8 cellular contexts compared by ENCODE assay signal in genomic region chr1:93850687-93851326, GRCh38. TPM values are rescaled to one million over a fixed set of nuclear protein-coding genes. Genes with fewer than 3 reads are reported as not detected.
DNase-seq lines count a peak whose midpoint lies in the region; ATAC-seq, FAIRE-seq and TF ChIP-seq lines count a peak whose summit lies in the region.
"Not testable (repeated sequence)": the region's sequence is repeated elsewhere in the genome, so short reads cannot be mapped to it uniquely, and the experiment has no call there.

No MANE protein-coding gene starts in this region.

- not testable (repeated sequence) for H3K18ac ChIP-seq in neuronal stem cell (ENCODE audit: low read length)

- POLR2A ChIA-PET in OCI-LY7 (lab: Charles Lee) = interaction anchor here (0.6 to 0.8 kb wide), 2 partner anchors 11 to 21 kb away, joined by 3 read pairs; no protein-coding TSS in a partner anchor
- POLR2A ChIA-PET in K562 (lab: Yijun Ruan, JAX) = not testable (repeated sequence)

- H2BK15ac ChIP-seq in neuronal stem cell (ENCODE audit: low read length) = not testable (repeated sequence)

- H3K27me3 Mint-ChIP-seq in CD4-positive, CD25-positive, alpha-beta regulatory T cell = peaks cover 32% of the 10 kb centered on the region

- H3K79me1 ChIP-seq in neuronal stem cell (ENCODE audit: low read depth, low read length) = not testable (repeated sequence)

- intact Hi-C loops in OCI-LY7 (cut with micrococcal nuclease; ENCODE audit: unreplicated experiment); cardiac septum (cut with DNase I): not testable (repeated sequence)
- intact Hi-C loops in K562 (cut with micrococcal nuclease) = loop anchor here (1.0 kb wide), 1 partner anchor 413 kb away; no protein-coding TSS in a partner anchor

- H3K27ac ChIP-seq in CD4-positive, CD25-positive, alpha-beta regulatory T cell (ENCODE audit: insufficient read depth, low read length, poor library complexity, severe bottlenecking); OCI-LY7 (ENCODE audit: low read depth, low read length, poor library complexity, severe bottlenecking); K562 (ENCODE audit: extremely low read depth, low read depth, low read length); neuronal stem cell (replicated peaks; ENCODE audit: low read length): not testable (repeated sequence)

- not testable (repeated sequence) for ATAC-seq in CD4-positive, CD25-positive, alpha-beta regulatory T cell (ENCODE audit: low read depth in 2 of 2); K562

- H3K9me1 ChIP-seq in K562 (ENCODE audit: control insufficient read depth, insufficient read depth, low read length) = not testable (repeated sequence)

- not testable (repeated sequence) for H4K20me1 ChIP-seq in OCI-LY7 (ENCODE audit: insufficient read depth, low read length); K562 (replicated peaks; ENCODE audit: control insufficient read depth, insufficient read depth, low read length)

- H3K9me3 Mint-ChIP-seq in CD4-positive, CD25-positive, alpha-beta regulatory T cell = peaks cover 0 to 11% (median 0%) of the 10 kb centered on the region in 7 donors

- BruUV-seq in OCI-LY7 (replicated peaks; lab: Mats Ljungman, UMichigan); K562 (replicated peaks; lab: Mats Ljungman, UMichigan): not testable (repeated sequence)

- H2AFZ ChIP-seq in OCI-LY7 (ENCODE audit: low read length); neuronal stem cell (ENCODE audit: low read length): not testable (repeated sequence)
- H2AFZ ChIP-seq in K562 (ENCODE audit: low read depth, low read length) = peak overlapping the region; percentile 61; the same call in 1 of the 2 replicates

- not testable (repeated sequence) for H3K9ac ChIP-seq in K562 (ENCODE audit: insufficient read depth in 1 of 2, low read depth in 2 of 2, low read length in 2 of 2); neuronal stem cell (ENCODE audit: low read depth, low read length, poor library complexity)

- FAIRE-seq in K562 (lab: Jason Lieb, UNC) = not testable (repeated sequence)

- peak overlapping the region; percentile 39; the same call in 1 of the 2 replicates for H3K4me2 ChIP-seq in OCI-LY7 (ENCODE audit: low read length)
- H3K4me2 ChIP-seq in K562 (ENCODE audit: insufficient read depth, low read length) = peak overlapping the region; percentile 59
- not testable (repeated sequence) for H3K4me2 ChIP-seq in neuronal stem cell (ENCODE audit: insufficient read depth, low read length, poor library complexity, severe bottlenecking)

- H3K36me3 Mint-ChIP-seq in CD4-positive, CD25-positive, alpha-beta regulatory T cell = not testable (repeated sequence)

- in situ Hi-C loops in K562 (cut with MboI) = loop anchor here (25.0 kb wide), 1 partner anchor 989 kb away; no protein-coding TSS in a partner anchor

- H3K36me3 ChIP-seq in CD4-positive, CD25-positive, alpha-beta regulatory T cell (ENCODE audit: control insufficient read depth, insufficient read depth, low read length); OCI-LY7 (ENCODE audit: insufficient read depth, low read length); K562 (ENCODE audit: control insufficient read depth, insufficient read depth, low read length); neuronal stem cell (replicated peaks in 1 of 2; ENCODE audit: control insufficient read depth in 2 of 2, insufficient read depth in 2 of 2, low read length in 2 of 2): not testable (repeated sequence)

- H3K4me1 ChIP-seq in CD4-positive, CD25-positive, alpha-beta regulatory T cell (ENCODE audit: control insufficient read depth, insufficient read depth, low read length, poor library complexity, severe bottlenecking) = peaks cover 12% of the 10 kb centered on the region
- H3K4me1 ChIP-seq in OCI-LY7 (ENCODE audit: insufficient read depth, low read length, poor library complexity, severe bottlenecking); neuronal stem cell (ENCODE audit: control insufficient read depth in 2 of 2, insufficient read depth in 1 of 2, low read depth in 1 of 2, low read length in 2 of 2): not testable (repeated sequence)
- H3K4me1 ChIP-seq in K562 (replicated peaks in 1 of 2; ENCODE audit: control insufficient read depth in 2 of 2, insufficient read depth in 2 of 2, low read length in 2 of 2) = peaks cover 9 to 21% of the 10 kb centered on the region in 2 experiments; a peak in 4 of 5 replicates

- H3K4me3 ChIP-seq in CD4-positive, CD25-positive, alpha-beta regulatory T cell (ENCODE audit: low read depth, low read length) = peak overlapping the region; percentile 35
- not testable (repeated sequence) for H3K4me3 ChIP-seq in OCI-LY7 (ENCODE audit: low read depth, low read length, poor library complexity, severe bottlenecking); K562; neuronal stem cell (ENCODE audit: low read length in 2 of 2)

- not testable (repeated sequence) for TF ChIP-seq POLR2A in K562 (conservative IDR thresholded peaks at IDR 0.05)

- H4K91ac ChIP-seq in neuronal stem cell (ENCODE audit: low read depth, low read length, poor library complexity) = not testable (repeated sequence)

- H2BK120ac ChIP-seq in neuronal stem cell (ENCODE audit: low read depth, low read length) = not testable (repeated sequence)

- H3K14ac ChIP-seq in neuronal stem cell (ENCODE audit: low read length) = not testable (repeated sequence)

- H2BK5ac ChIP-seq in neuronal stem cell (ENCODE audit: low read length) = not testable (repeated sequence)

- peak overlapping the region in 2 of 4 donors; percentile 75 to 86 for H3K4me3 Mint-ChIP-seq in CD4-positive, CD25-positive, alpha-beta regulatory T cell

- not testable (repeated sequence) for H3K9me2 ChIP-seq in OCI-LY7 (ENCODE audit: insufficient read depth, low read length)

- peak; percentile 19 to 35 (median 29) for DNase-seq in CD4-positive, CD25-positive, alpha-beta regulatory T cell
- peak in 40 of 76 experiments; percentile 2 to 73 (median 26) for DNase-seq in HUDEP-2 (lab: John Stamatoyannopoulos, UW; ENCODE audit: unreplicated experiment in 76 of 76)
- peak; percentile 69 for DNase-seq in OCI-LY7 (ENCODE audit: low spot score)
- DNase-seq in activated CD4-positive, alpha-beta T cell treated with anti-CD3 and anti-CD28 coated beads, Interleukin-2, amount 50 U/mL, for 24 hours (ENCODE audit: low read depth in 1 of 2, low spot score in 1 of 2) = peak; percentile 25
- DNase-seq in K562 (ENCODE audit: extremely low read depth in 1 of 4, low spot score in 3 of 4) = peak in 1 of 4 experiments; percentile 75
- DNase-seq in cardiac septum (ENCODE audit: low spot score) = peak; percentile 79
- DNase-seq in neuronal stem cell (ENCODE audit: low spot score) = peak; percentile 24
- DNase-seq in stimulated activated CD8-positive, alpha-beta memory T cell treated with anti-CD3 and anti-CD28 coated beads, Interleukin-15, amount 100 ng/mL, for 48 hours (ENCODE audit: low read depth in 2 of 2) = peak; percentile 27

- peak overlapping the region in 2 of 3 donors; percentile 63 to 78 for H3K27ac Mint-ChIP-seq in CD4-positive, CD25-positive, alpha-beta regulatory T cell

- H3K79me2 ChIP-seq in OCI-LY7 (ENCODE audit: insufficient read depth, low read depth, low read length); K562 (ENCODE audit: control insufficient read depth, insufficient read depth, low read length): not testable (repeated sequence)

- not testable (repeated sequence) for H3K23ac ChIP-seq in neuronal stem cell (ENCODE audit: low read depth, low read length, poor library complexity)

- not testable (repeated sequence) for H3K27me3 ChIP-seq in CD4-positive, CD25-positive, alpha-beta regulatory T cell (ENCODE audit: control insufficient read depth, insufficient read depth, low read length); K562 (ENCODE audit: control insufficient read depth in 2 of 2, insufficient read depth in 2 of 2, low read length in 2 of 2); neuronal stem cell (ENCODE audit: control insufficient read depth in 3 of 3, insufficient read depth in 3 of 3, low read depth in 1 of 3, low read length in 3 of 3)

- not testable (repeated sequence) for H2BK12ac ChIP-seq in neuronal stem cell (ENCODE audit: low read length)

- TF ChIP-seq RAD21 in K562 (CRISPR knock-in tag; conservative IDR thresholded peaks at IDR 0.05 in 1 of 2, IDR thresholded peaks at IDR 0.05 in 1 of 2) = peak; percentile 58 to 82

- not testable (repeated sequence) for H3K9me3 ChIP-seq in CD4-positive, CD25-positive, alpha-beta regulatory T cell (ENCODE audit: control insufficient read depth in 2 of 2, low read length in 2 of 2); OCI-LY7 (ENCODE audit: low read length); K562 (replicated peaks; ENCODE audit: control insufficient read depth, insufficient read depth, low read depth, low read length)
- H3K9me3 ChIP-seq in neuronal stem cell (replicated peaks in 1 of 2; ENCODE audit: control insufficient read depth in 2 of 2, insufficient read depth in 1 of 2, low read depth in 1 of 2, low read length in 2 of 2) = peaks cover 1 to 24% of the 10 kb centered on the region in 2 donors

- peaks cover under 1 to 32% (median 14%) of the 10 kb centered on the region in 4 donors for H3K4me1 Mint-ChIP-seq in CD4-positive, CD25-positive, alpha-beta regulatory T cell

- not testable (repeated sequence) for H3K4ac ChIP-seq in neuronal stem cell (ENCODE audit: low read length)

- not testable (repeated sequence) for TF ChIP-seq EP300 in K562 (IDR thresholded peaks at IDR 0.05; ENCODE audit: low read length)

- 18% methylated on average over 10 of the region's 10 CpGs for WGBS in K562 (ENCODE audit: insufficient coverage, low coverage, missing lambda C conversion rate)
- WGBS in neuronal stem cell (ENCODE audit: extremely low coverage in 2 of 2, insufficient read length in 2 of 2, insufficient replicate concordance in 1 of 2), 2 donors = no CpG with 5 or more reads among the region's 10 CpGs

- TF ChIP-seq CTCF in OCI-LY7 (conservative IDR thresholded peaks at IDR 0.05; ENCODE audit: low read length) = peak; percentile 76
- TF ChIP-seq CTCF in K562 (IDR thresholded peaks at IDR 0.05 in 2 of 3, conservative IDR thresholded peaks at IDR 0.05 in 1 of 3; ENCODE audit: insufficient read depth in 2 of 3, low read depth in 1 of 3, low read length in 3 of 3) = peak; percentile 41 to 58 (median 47); a peak in 5 of 6 replicates

- CTCF ChIA-PET in OCI-LY7 (lab: Charles Lee; ENCODE audit: unreplicated experiment) = not testable (repeated sequence)
- CTCF ChIA-PET in K562 (lab: Yijun Ruan, JAX; ENCODE audit: low intra/inter-chr PET ratio) = interaction anchor here (0.9 kb wide), 1 partner anchor 222 kb away, joined by 4 read pairs; no protein-coding TSS in a partner anchor

- H2AK5ac ChIP-seq in neuronal stem cell (ENCODE audit: low read depth, low read length) = not testable (repeated sequence)

- H4K8ac ChIP-seq in neuronal stem cell (ENCODE audit: low read depth, low read length) = not testable (repeated sequence)

RNA-seq across cellular contexts. Expression of gene DNTTIP2, which starts 28.2 kb away (rescaled TPM):
- 77.0 TPM for total RNA-seq in CD4-positive, CD25-positive, alpha-beta regulatory T cell
- polyA plus RNA-seq in CD4-positive, CD25-positive, alpha-beta regulatory T cell = 10 to 100 TPM; 70.4 to 87.2 (median 73.1) TPM
- 39.7 and 47.4 TPM in 2 replicates for total RNA-seq in OCI-LY7 (2014; rRNA removed; shearing (Covaris generic))
- total RNA-seq in OCI-LY7 (2022) (55.4 and 67.6 TPM in 2 replicates), K562 (2014; rRNA removed) (50.4 and 59.2 TPM in 2 replicates), K562 (2014; rRNA removed; fragmentation: Illumina TruSeq; extraction: Trizol) (106 and 136 TPM in 2 replicates), K562 (2015; rRNA removed; fragmentation: Illumina TruSeq; extraction: Trizol) (87.9 and 97.0 TPM in 2 replicates), K562 (2021) (85.2 and 91.9 TPM in 2 replicates), cardiac septum (41.8 TPM)
- 50.5 and 141 TPM in 2 replicates for total RNA-seq in K562 (2011; cell fraction: chromatin; rRNA removed; ENCODE audit: low replicate concordance)
- 40.2 and 49.0 TPM in 2 replicates for total RNA-seq in K562 (2011; cell fraction: nucleolus; rRNA removed)
- 77.8 and 89.5 TPM in 2 replicates for total RNA-seq in K562 (2011; cell fraction: nucleoplasm; rRNA removed)
- polyA plus RNA-seq in K562 (2011; rRNA removed) (56.1 and 75.0 TPM in 2 replicates), K562 (2014; fragmentation: Illumina TruSeq; extraction: Trizol) (87.6 and 113 TPM in 2 replicates), K562 (2014; fragmentation: Nextera tagmentation; extraction: Ambion mirVana) (100 to 1,000 TPM; 113 to 138 TPM), K562 (2014; rRNA removed) (59.7 and 75.4 TPM in 2 replicates)
- 3.9 and 5.5 TPM in 2 replicates for polyA plus RNA-seq in K562 (2011; cell fraction: cytosol; rRNA removed)
- polyA plus RNA-seq in K562 (2011; cell fraction: nucleus; rRNA removed) = 140 and 149 TPM in 2 replicates
- 46.3 and 75.3 TPM in 2 replicates for polyA plus RNA-seq in K562 (2012)
- 119 and 126 TPM in 2 replicates for polyA minus RNA-seq in K562 (2011; rRNA and poly(A)+ RNA removed)
- polyA minus RNA-seq in K562 (2011; cell fraction: cytosol; rRNA and poly(A)+ RNA removed) = 15.1 and 17.9 TPM in 2 replicates
- polyA minus RNA-seq in K562 (2011; cell fraction: nucleus; rRNA and poly(A)+ RNA removed) = 31.6 and 79.9 TPM in 2 replicates
- polyA plus RNA-seq in neuronal stem cell (2013, experiment 1 of 2) = 62.9 TPM
- 64.4 TPM for polyA plus RNA-seq in neuronal stem cell (2013, experiment 2 of 2)

RNA-seq across cellular contexts. Expression of gene GCLM, which starts 58.4 kb away (rescaled TPM):
- 5.5 TPM for total RNA-seq in CD4-positive, CD25-positive, alpha-beta regulatory T cell
- polyA plus RNA-seq in CD4-positive, CD25-positive, alpha-beta regulatory T cell = 10 to 100 TPM in 1 of 4 donors, 1 to 10 TPM in 3; 7.0 to 17.3 (median 9.0) TPM
- total RNA-seq in OCI-LY7 (2014; rRNA removed; shearing (Covaris generic)) = 7.0 and 10.7 TPM in 2 replicates
- total RNA-seq in OCI-LY7 (2022) (24.0 and 24.8 TPM in 2 replicates), K562 (2014; rRNA removed) (13.8 and 17.5 TPM in 2 replicates), K562 (2014; rRNA removed; fragmentation: Illumina TruSeq; extraction: Trizol) (38.9 and 43.3 TPM in 2 replicates), K562 (2015; rRNA removed; fragmentation: Illumina TruSeq; extraction: Trizol) (22.3 and 24.5 TPM in 2 replicates), K562 (2021) (39.5 and 41.0 TPM in 2 replicates), cardiac septum (10.5 TPM)
- 21.3 and 58.7 TPM in 2 replicates for total RNA-seq in K562 (2011; cell fraction: chromatin; rRNA removed; ENCODE audit: low replicate concordance)
- 21.2 and 23.3 TPM in 2 replicates for total RNA-seq in K562 (2011; cell fraction: nucleolus; rRNA removed)
- 34.2 and 65.9 TPM in 2 replicates for total RNA-seq in K562 (2011; cell fraction: nucleoplasm; rRNA removed)
- polyA plus RNA-seq in K562 (2011; rRNA removed) (55.5 and 71.6 TPM in 2 replicates), K562 (2014; fragmentation: Illumina TruSeq; extraction: Trizol) (27.3 and 32.8 TPM in 2 replicates), K562 (2014; fragmentation: Nextera tagmentation; extraction: Ambion mirVana) (1 to 10 TPM; 9.3 to 9.6 TPM), K562 (2014; rRNA removed) (16.2 and 18.2 TPM in 2 replicates)
- 10.4 and 18.6 TPM in 2 replicates for polyA plus RNA-seq in K562 (2011; cell fraction: cytosol; rRNA removed)
- polyA plus RNA-seq in K562 (2011; cell fraction: nucleus; rRNA removed) = 11.0 and 14.3 TPM in 2 replicates
- polyA plus RNA-seq in K562 (2012) = 23.6 and 39.2 TPM in 2 replicates
- polyA minus RNA-seq in K562 (2011; rRNA and poly(A)+ RNA removed) = 60.9 and 71.0 TPM in 2 replicates
- 25.4 and 28.6 TPM in 2 replicates for polyA minus RNA-seq in K562 (2011; cell fraction: cytosol; rRNA and poly(A)+ RNA removed)
- 29.9 and 38.1 TPM in 2 replicates for polyA minus RNA-seq in K562 (2011; cell fraction: nucleus; rRNA and poly(A)+ RNA removed)
- polyA plus RNA-seq in neuronal stem cell (2013, experiment 1 of 2) = 3.6 TPM
- 3.8 TPM for polyA plus RNA-seq in neuronal stem cell (2013, experiment 2 of 2)
